Comparison of ENCODE assay signal across 34 cellular contexts in the genomic region with DNA sequence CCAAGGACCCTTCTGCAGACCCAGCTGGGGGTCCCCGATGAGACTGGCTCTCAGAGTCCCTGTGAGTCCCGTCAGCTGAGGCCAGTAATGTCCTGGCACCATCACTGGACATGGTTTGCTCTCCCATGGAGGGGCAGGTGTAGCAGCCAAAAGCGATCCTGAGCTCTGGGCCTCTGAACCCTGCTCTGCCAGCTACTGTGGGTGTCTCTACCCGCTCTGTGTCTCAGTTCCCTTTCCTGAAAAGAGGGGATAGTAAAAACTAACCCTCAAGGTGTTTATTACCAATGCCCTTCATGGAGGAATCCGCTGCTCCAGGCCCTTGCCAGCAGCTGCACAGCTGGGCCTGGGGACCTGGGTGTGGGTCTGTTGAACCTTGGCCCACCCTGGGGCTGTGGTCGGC. TPM values are rescaled to one million over a fixed set of nuclear protein-coding genes. Genes with fewer than 3 reads are reported as not detected.
"Had no signal": no experiment of that assay in that cellular context is flagged by ENCODE, and none has a peak within 500 bp of the region (broad histone marks: within the 10 kb centered on the region; RNA-seq: fewer than 3 reads in every experiment).

No MANE protein-coding gene starts in this region.

- H3K27me3 Mint-ChIP-seq: type B pancreatic cell had no signal

- FAIRE-seq: bronchial epithelial cell, endometrium, TTC549 had no signal

- H3K4me1 Mint-ChIP-seq: central memory CD8-positive, alpha-beta T cell; naive thymus-derived CD8-positive, alpha-beta T cell; neural progenitor cell had no signal

- H3K27ac ChIP-seq: epithelial cell of prostate, esophagus squamous epithelium, lower lobe of right lung, neural progenitor cell, right atrium auricular region, uterus, WERI-Rb-1 had no signal

- ATAC-seq: activated CD4-positive, CD25-positive, alpha-beta regulatory T cell treated with anti-CD3 and anti-CD28 coated beads, Interleukin-2, amount 50 U/mL, for 24 hours; left lobe of liver; lower lobe of right lung; naive thymus-derived CD8-positive, alpha-beta T cell; stimulated activated naive CD8-positive, alpha-beta T cell treated with anti-CD3 and anti-CD28 coated beads, Interleukin-15, Interleukin-2, amounts not matched to agents 100 U/mL and 50 U/mL, for 24 hours had no signal

- H3K36me3 Mint-ChIP-seq: activated naive CD8-positive, alpha-beta T cell; naive thymus-derived CD8-positive, alpha-beta T cell; type B pancreatic cell had no signal

- H3K9ac ChIP-seq: neural progenitor cell had no signal

- H3K27me3 ChIP-seq: neural progenitor cell, right atrium auricular region, uterus had no signal

- H3K9me3 ChIP-seq: esophagus squamous epithelium, lower lobe of right lung, right atrium auricular region, uterus had no signal

- H3K4me3 Mint-ChIP-seq: activated naive CD8-positive, alpha-beta T cell; central memory CD8-positive, alpha-beta T cell; dendritic cell treated with granulocyte-macrophage colony-stimulating factor and Interleukin-4, amounts not matched to agents 40 ng/mL and 50 ng/mL, for 4 days; naive thymus-derived CD8-positive, alpha-beta T cell; T-helper 1 cell treated with Interleukin-12 subunit alpha and Interleukin-12 subunit beta and Interleukin-4 antibody, amounts not matched to agents 30 μg/mL and 1 μg/mL, for 36 hours; type B pancreatic cell had no signal

- H3K4me3 ChIP-seq: esophagus squamous epithelium, lower lobe of right lung, neural progenitor cell, right atrium auricular region, uterus had no signal

- H2AFZ ChIP-seq: neural progenitor cell had no signal

- H3K36me3 ChIP-seq: esophagus squamous epithelium, lower lobe of right lung, neural progenitor cell, right atrium auricular region, uterus had no signal

- H3K4me2 ChIP-seq: neural progenitor cell had no signal

- H3K4me1 ChIP-seq: esophagus squamous epithelium, lower lobe of right lung, neural progenitor cell, right atrium auricular region, uterus had no signal

- H3K9me3 Mint-ChIP-seq: central memory CD8-positive, alpha-beta T cell; dendritic cell treated with granulocyte-macrophage colony-stimulating factor and Interleukin-4, amounts not matched to agents 40 ng/mL and 50 ng/mL, for 4 days; naive thymus-derived CD8-positive, alpha-beta T cell; neural progenitor cell; T-helper 1 cell treated with Interleukin-12 subunit alpha and Interleukin-12 subunit beta and Interleukin-4 antibody, amounts not matched to agents 30 μg/mL and 1 μg/mL, for 36 hours; type B pancreatic cell had no signal

- DNase-seq: activated CD4-positive, alpha-beta T cell treated with anti-CD3 and anti-CD28 coated beads for 48 hours; activated CD4-positive, alpha-beta T cell treated with anti-CD3 and anti-CD28 coated beads, Interleukin-2, amount 50 U/mL, for 48 hours; activated CD8-positive, alpha-beta memory T cell treated with anti-CD3 and anti-CD28 coated beads for 24 hours; activated effector memory CD4-positive, alpha-beta T cell treated with Interleukin-2 at 50 U/mL for 16 hours; activated naive CD4-positive, alpha-beta T cell treated with Interleukin-2 at 50 U/mL for 16 hours; anterior cingulate cortex; effector CD4-positive, alpha-beta T cell; esophagus squamous epithelium; foreskin melanocyte; kidney glomerular epithelial cell; lower lobe of right lung; mesenchymal stem cell; naive thymus-derived CD8-positive, alpha-beta T cell; occipital lobe; stimulated activated CD4-positive, alpha-beta T cell treated with anti-CD3 and anti-CD28 coated beads, Interleukin-15, amount 100 ng/mL, for 24 hours; stimulated activated CD4-positive, alpha-beta T cell treated with anti-CD3 and anti-CD28 coated beads, Interleukin-2, amount 100 ng/mL, for 24 hours; stimulated activated naive CD8-positive, alpha-beta T cell treated with anti-CD3 and anti-CD28 coated beads, Interleukin-15, Interleukin-2, amounts not matched to agents 100 U/mL and 50 U/mL, for 24 hours; substantia nigra; T-helper 9 cell; uterus; WERI-Rb-1 had no signal

- H3K27ac Mint-ChIP-seq: activated naive CD8-positive, alpha-beta T cell; dendritic cell treated with granulocyte-macrophage colony-stimulating factor and Interleukin-4, amounts not matched to agents 40 ng/mL and 50 ng/mL, for 4 days; naive thymus-derived CD8-positive, alpha-beta T cell; neural progenitor cell; T-helper 1 cell treated with Interleukin-12 subunit alpha and Interleukin-12 subunit beta and Interleukin-4 antibody, amounts not matched to agents 30 μg/mL and 1 μg/mL, for 36 hours; type B pancreatic cell had no signal

RNA-seq across cellular contexts. Expression of gene TUBB3, which starts 8.8 kb away (rescaled TPM):
- polyA plus RNA-seq: naive thymus-derived CD8-positive, alpha-beta T cell had no signal
